In the genomic region with DNA sequence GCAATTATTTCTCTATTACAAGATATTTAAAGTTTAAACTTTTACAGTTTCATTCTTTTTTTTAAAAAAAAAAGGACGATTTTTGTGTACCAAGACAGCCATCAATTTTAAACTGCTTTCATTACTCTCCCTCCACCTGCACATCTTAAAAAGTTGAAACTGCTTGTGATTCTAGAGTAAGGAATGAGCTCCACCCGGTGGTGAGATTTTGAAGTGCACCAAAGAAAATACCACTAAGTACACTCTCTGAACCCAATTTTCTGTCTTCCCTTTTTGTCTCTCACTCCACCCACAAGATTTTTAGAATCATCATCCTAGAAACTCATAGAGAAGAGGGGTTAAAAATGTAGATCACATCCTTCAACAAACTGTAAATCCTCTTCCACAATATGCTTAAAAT, we compare ENCODE assay signal across 8 cellular contexts.
DNase-seq lines count a peak whose midpoint lies in the region; ATAC-seq and TF ChIP-seq lines count a peak whose summit lies in the region.

No MANE protein-coding gene starts in this region.

- peak; percentile 14 for DNase-seq in activated T-cell treated with anti-CD3 and anti-CD28 coated beads for 1 hour (ENCODE audit: low read depth)
- no peak for DNase-seq in activated T-cell treated with anti-CD3 and anti-CD28 coated beads, Interleukin-2, amount 50 U/mL, for 1 hour
- peak; percentile 6 for DNase-seq in NCI-H446 treated with DMSO at 0.1 percent for 48 hours (lab: John Stamatoyannopoulos, UW)
- DNase-seq in activated CD8-positive, alpha-beta memory T cell treated with anti-CD3 and anti-CD28 coated beads, Interleukin-2, amount 10 ng/mL, durations not matched to agents 7 days and 5 days: peak; percentile 50
- DNase-seq in fibroblast of the conjunctiva (ENCODE audit: low read depth): peak; percentile 48

- no peaks in the 10 kb centered on the region for H3K36me3 Mint-ChIP-seq in activated CD8-positive, alpha-beta memory T cell treated with anti-CD3 and anti-CD28 coated beads, Interleukin-2, amount 10 ng/mL, durations not matched to agents 7 days and 5 days

- H3K9me3 ChIP-seq in parathyroid adenoma (ENCODE audit: control insufficient read depth, low read length): no peaks in the 10 kb centered on the region

- H3K4me1 Mint-ChIP-seq in activated CD8-positive, alpha-beta memory T cell treated with anti-CD3 and anti-CD28 coated beads, Interleukin-2, amount 10 ng/mL, durations not matched to agents 7 days and 5 days: peaks cover 4% of the 10 kb centered on the region

- no peak overlapping the region for H3K4me3 Mint-ChIP-seq in activated CD8-positive, alpha-beta memory T cell treated with anti-CD3 and anti-CD28 coated beads, Interleukin-2, amount 10 ng/mL, durations not matched to agents 7 days and 5 days

- peak; percentile 43 for TF ChIP-seq CTCF in parathyroid adenoma (IDR thresholded peaks at IDR 0.05)

- CTCF ChIA-PET in activated CD8-positive, alpha-beta memory T cell treated with anti-CD3 and anti-CD28 coated beads, Interleukin-2, amount 10 ng/mL, durations not matched to agents 7 days and 5 days (lab: Charles Lee): interaction anchor here (0.9 kb wide), 1 partner anchor 569 kb away, joined by 3 read pairs; no protein-coding TSS in a partner anchor

- H3K4me3 ChIP-seq in parathyroid adenoma (ENCODE audit: low read depth, low read length): no peak overlapping the region

- H3K9me3 Mint-ChIP-seq in activated CD8-positive, alpha-beta memory T cell treated with anti-CD3 and anti-CD28 coated beads, Interleukin-2, amount 10 ng/mL, durations not matched to agents 7 days and 5 days (ENCODE audit: low read depth): no peaks in the 10 kb centered on the region

- ATAC-seq in HG02798 (IDR thresholded peaks at IDR 0.05; ENCODE audit: poor library complexity, unreplicated experiment) (peak; percentile 70), HG02981 (IDR thresholded peaks at IDR 0.05; ENCODE audit: unreplicated experiment) (no peak)
- no peak for ATAC-seq in activated CD8-positive, alpha-beta memory T cell treated with anti-CD3 and anti-CD28 coated beads, Interleukin-2, amount 10 ng/mL, durations not matched to agents 7 days and 5 days

- no peak overlapping the region for H3K4me2 ChIP-seq in parathyroid adenoma (ENCODE audit: low read length)

- H3K4me1 ChIP-seq in parathyroid adenoma: no peaks in the 10 kb centered on the region

- H3K27me3 ChIP-seq in parathyroid adenoma (ENCODE audit: control insufficient read depth, insufficient read depth, low read length): no peaks in the 10 kb centered on the region

- no peak overlapping the region for H2AFZ ChIP-seq in parathyroid adenoma

- no peak overlapping the region for H3K27ac Mint-ChIP-seq in activated CD8-positive, alpha-beta memory T cell treated with anti-CD3 and anti-CD28 coated beads, Interleukin-2, amount 10 ng/mL, durations not matched to agents 7 days and 5 days

- H3K9ac ChIP-seq in parathyroid adenoma: no peak overlapping the region

- no peaks in the 10 kb centered on the region for H3K36me3 ChIP-seq in parathyroid adenoma (ENCODE audit: control insufficient read depth, insufficient read depth, low read length)

- no peak overlapping the region for H3K27ac ChIP-seq in parathyroid adenoma

- peaks cover 4% of the 10 kb centered on the region for H3K27me3 Mint-ChIP-seq in activated CD8-positive, alpha-beta memory T cell treated with anti-CD3 and anti-CD28 coated beads, Interleukin-2, amount 10 ng/mL, durations not matched to agents 7 days and 5 days

- H3K79me2 ChIP-seq in parathyroid adenoma: no peaks in the 10 kb centered on the region
